In genomic region chr5:10421841-10422691, GRCh38 we compare ENCODE assay signal across 13 cellular contexts. TPM values are rescaled to one million over a fixed set of nuclear protein-coding genes. Genes with fewer than 3 reads are reported as not detected.
A peak's percentile ranks its signal among the peaks of the same experiment; 100 is the strongest.
DNase-seq lines count a peak whose midpoint lies in the region; ATAC-seq and TF ChIP-seq lines count a peak whose summit lies in the region.
"Had no signal": no experiment of that assay in that cellular context is flagged by ENCODE, and none has a peak within 500 bp of the region (broad histone marks: within the 10 kb centered on the region; RNA-seq: fewer than 3 reads in every experiment).

No MANE protein-coding gene starts in this region.

- intact Hi-C loops in activated naive CD4-positive, alpha-beta T cell treated with anti-CD3 and anti-CD28 coated beads for 36 hours (cut with micrococcal nuclease), result loop anchor here (2.0 kb wide), 1 partner anchor 19 kb away; the partner anchor contains the start of gene ROPN1L
- intact Hi-C loops in heart right ventricle (cut with DNase I), result loop anchor here in 9 of 10 donors (2.0 to 10.0 kb wide), 4 partner anchors 135 to 140 kb away; no protein-coding TSS in a partner anchor
- intact Hi-C loops in spleen (cut with DNase I; ENCODE audit: low total_unique reads), result loop anchor here (10.0 kb wide), 2 partner anchors 57 to 137 kb away; no protein-coding TSS in a partner anchor

- no peak overlapping the region for H3K27ac Mint-ChIP-seq in activated naive CD4-positive, alpha-beta T cell treated with anti-CD3 and anti-CD28 coated beads for 36 hours
- H3K27ac Mint-ChIP-seq in activated naive CD4-positive, alpha-beta T cell treated with anti-CD3 and anti-CD28 coated beads, Interleukin-2, amount 50 U/mL, for 72 hours, result peak overlapping the region in 1 of 2 donors; percentile 4

- H3K4me1 ChIP-seq in heart right ventricle (peaks cover 0 to 24% (median 0%) of the 10 kb centered on the region in 9 donors), spleen (peaks cover 2 to 39% (median 20%) of the 10 kb centered on the region in 6 donors)

- no peak overlapping the region for H3K4me3 Mint-ChIP-seq in activated naive CD4-positive, alpha-beta T cell treated with anti-CD3 and anti-CD28 coated beads for 36 hours

- peak overlapping the region in 3 of 10 donors; percentile 2 to 57 (median 15) for H3K27ac ChIP-seq in heart right ventricle
- peak overlapping the region in 7 of 8 donors; percentile 31 to 72 (median 62) for H3K27ac ChIP-seq in spleen
- H3K27ac ChIP-seq: epithelial cell of prostate had no signal

- 71 to 76% methylated on average over 12 of the region's 12 CpGs for WGBS in heart right ventricle, 2 donors
- 24 to 46% (median 41%) methylated on average over 12 of the region's 12 CpGs for WGBS in spleen, 5 donors

- peaks cover 52% of the 10 kb centered on the region for H3K4me1 Mint-ChIP-seq in activated naive CD4-positive, alpha-beta T cell treated with anti-CD3 and anti-CD28 coated beads for 36 hours (ENCODE audit: low read depth)

- H3K27me3 ChIP-seq in heart right ventricle (no peaks in the 10 kb centered on the region), spleen (replicated peaks in 1 of 7) (no peaks in the 10 kb centered on the region)

- DNase-seq in activated naive CD4-positive, alpha-beta T cell treated with anti-CD3 and anti-CD28 coated beads for 36 hours, result peak; percentile 51
- no peak for DNase-seq in activated naive CD4-positive, alpha-beta T cell treated with anti-CD3 and anti-CD28 coated beads, Interleukin-2, amount 50 U/mL, for 72 hours (ENCODE audit: low spot score in 2 of 2)
- DNase-seq in UCSD-AML1 (lab: John Stamatoyannopoulos, UW; ENCODE audit: unreplicated experiment) (peak; percentile 59), heart right ventricle (no peak), spleen (no peak), activated gamma-delta T cell treated with Interleukin-2 at 50 U/mL for 16 hours (no peak), NCI-H1105 treated with DMSO at 0.1 percent for 48 hours (lab: John Stamatoyannopoulos, UW) (no peak), kidney tubule cell (ENCODE audit: low spot score) (no peak)
- DNase-seq: activated gamma-delta T cell, kidney, NCI-H1436 treated with DMSO at 0.1 percent for 48 hours had no signal

- no peak for ATAC-seq in activated naive CD4-positive, alpha-beta T cell treated with anti-CD3 and anti-CD28 coated beads, Interleukin-2, amount 50 U/mL, for 72 hours
- ATAC-seq in heart right ventricle, result peak in 5 of 8 donors; percentile 37 to 66 (median 42)

- H3K36me3 ChIP-seq in heart right ventricle (peaks cover 0 to 100% (median 66%) of the 10 kb centered on the region in 9 donors), spleen (peaks cover 0 to 99% (median 68%) of the 10 kb centered on the region in 6 donors)

- H3K36me3 Mint-ChIP-seq in activated naive CD4-positive, alpha-beta T cell treated with anti-CD3 and anti-CD28 coated beads for 36 hours (ENCODE audit: low read depth), result peaks cover 74% of the 10 kb centered on the region
- peaks cover 24 to 55% of the 10 kb centered on the region in 2 donors for H3K36me3 Mint-ChIP-seq in activated naive CD4-positive, alpha-beta T cell treated with anti-CD3 and anti-CD28 coated beads, Interleukin-2, amount 50 U/mL, for 72 hours

- CTCF ChIA-PET in activated naive CD4-positive, alpha-beta T cell treated with anti-CD3 and anti-CD28 coated beads for 36 hours (lab: Charles Lee), result interaction anchor here (0.6 to 5.5 kb wide), 5 partner anchors 39 to 435 kb away, joined by 3 to 29 read pairs (median 5); no protein-coding TSS in a partner anchor

- no peaks in the 10 kb centered on the region for H3K9me3 Mint-ChIP-seq in activated naive CD4-positive, alpha-beta T cell treated with anti-CD3 and anti-CD28 coated beads for 36 hours
- no peaks in the 10 kb centered on the region for H3K9me3 Mint-ChIP-seq in activated naive CD4-positive, alpha-beta T cell treated with anti-CD3 and anti-CD28 coated beads, Interleukin-2, amount 50 U/mL, for 72 hours

- no peaks in the 10 kb centered on the region for H3K27me3 Mint-ChIP-seq in activated naive CD4-positive, alpha-beta T cell treated with anti-CD3 and anti-CD28 coated beads for 36 hours (ENCODE audit: low read depth)

- H3K4me3 ChIP-seq in heart right ventricle, result no peak overlapping the region
- peak overlapping the region in 1 of 8 donors; percentile 25 for H3K4me3 ChIP-seq in spleen
- H3K4me3 ChIP-seq: smooth muscle cell had no signal

- TF ChIP-seq CTCF in heart right ventricle (IDR thresholded peaks at IDR 0.05), result no peak
- TF ChIP-seq CTCF in spleen (IDR thresholded peaks at IDR 0.05 in 8 of 11, conservative IDR thresholded peaks at IDR 0.05 in 3 of 11), result no peak

- TF ChIP-seq POLR2A in spleen (IDR thresholded peaks at IDR 0.05), result no peak

- H3K9me3 ChIP-seq in heart right ventricle, result no peaks in the 10 kb centered on the region
- no peaks in the 10 kb centered on the region for H3K9me3 ChIP-seq in spleen

RNA-seq across cellular contexts. Expression of gene ROPN1L, which starts 19.6 kb away (rescaled TPM):
- not detected for total RNA-seq in activated naive CD4-positive, alpha-beta T cell treated with anti-CD3 and anti-CD28 coated beads for 36 hours
- total RNA-seq in activated naive CD4-positive, alpha-beta T cell treated with anti-CD3 and anti-CD28 coated beads, Interleukin-2, amount 50 U/mL, for 72 hours, result under 1 TPM in 1 of 2 donors, not detected in 1; 0.18 TPM
- total RNA-seq in heart right ventricle (under 1 TPM in 8 of 10 donors, not detected in 2; 0.28 to 0.83 (median 0.32) TPM), spleen (10 to 100 TPM in 5 of 7 donors, 1 to 10 TPM in 2; 7.5 to 27.9 (median 15.7) TPM)
- polyA plus RNA-seq in heart right ventricle (under 1 TPM; 0.17 to 0.29 TPM), spleen (1 to 10 TPM; 2.0 to 7.7 (median 2.4) TPM)
- polyA plus RNA-seq: smooth muscle cell had no signal

Comparison
In these comparisons a context has a peak if more than half of its experiments do, and no peak if none do; other contexts are left out.
1. DNase-seq: peak in activated naive CD4-positive, alpha-beta T cell treated with anti-CD3 and anti-CD28 coated beads for 36 hours (single experiment) and UCSD-AML1 (single experiment); none in activated naive CD4-positive, alpha-beta T cell treated with anti-CD3 and anti-CD28 coated beads, Interleukin-2, amount 50 U/mL, for 72 hours (0 of 2), heart right ventricle (0 of 2), spleen (single experiment), activated gamma-delta T cell treated with Interleukin-2 at 50 U/mL for 16 hours (single experiment), NCI-H1105 treated with DMSO at 0.1 percent for 48 hours (single experiment) and kidney tubule cell (single experiment).
2. ATAC-seq: peak in heart right ventricle (5 of 8); none in activated naive CD4-positive, alpha-beta T cell treated with anti-CD3 and anti-CD28 coated beads, Interleukin-2, amount 50 U/mL, for 72 hours (0 of 2).
3. RNA of gene ROPN1L, which starts 19.6 kb away (total RNA-seq): 7.5 to 27.9 TPM in spleen; 0.28 to 0.83 TPM in heart right ventricle, 0.18 TPM in activated naive CD4-positive, alpha-beta T cell treated with anti-CD3 and anti-CD28 coated beads, Interleukin-2, amount 50 U/mL, for 72 hours and not detected in activated naive CD4-positive, alpha-beta T cell treated with anti-CD3 and anti-CD28 coated beads for 36 hours; every median in the first group is over 4 times any median in the second.